In genomic region chr17:7282752-7283321, GRCh38 we compare ENCODE assay signal across 9 cellular contexts. TPM values are rescaled to one million over a fixed set of nuclear protein-coding genes. Genes with fewer than 3 reads are reported as not detected.
DNase-seq lines count a peak whose midpoint lies in the region; ATAC-seq and TF ChIP-seq lines count a peak whose summit lies in the region.
"Had no signal": no experiment of that assay in that cellular context is flagged by ENCODE, and none has a peak within 500 bp of the region (broad histone marks: within the 10 kb centered on the region; RNA-seq: fewer than 3 reads in every experiment).

No MANE protein-coding gene starts in this region.

- CTCF ChIA-PET in activated B cell treated with CpG ODN at 0.5 μM for 24 hours (lab: Charles Lee), result interaction anchor here (1.0 to 4.5 kb wide), 4 partner anchors 13 to 278 kb away, joined by 3 to 38 read pairs (median 6); no protein-coding TSS in a partner anchor

- H3K4me1 ChIP-seq in cardiac muscle cell (ENCODE audit: low read depth), result no peaks in the 10 kb centered on the region
- H3K4me1 ChIP-seq in iPS-20b (ENCODE audit: insufficient read depth, low read length), result peaks cover 7% of the 10 kb centered on the region; the same call in 1 of the 2 replicates
- peaks cover 23 to 29% (median 24%) of the 10 kb centered on the region in 4 donors for H3K4me1 ChIP-seq in upper lobe of left lung
- H3K4me1 ChIP-seq in tibial nerve, result peaks cover 0 to 27% (median 13%) of the 10 kb centered on the region in 4 donors

- intact Hi-C loops in left cardiac atrium (cut with DNase I), result loop anchor here in 1 of 2 donors (5.0 kb wide), 1 partner anchor 64 kb away; no protein-coding TSS in a partner anchor
- intact Hi-C loops in activated B cell treated with CpG ODN at 0.5 μM for 24 hours (cut with micrococcal nuclease), result loop anchor here (5.0 kb wide), 1 partner anchor 236 kb away; no protein-coding TSS in a partner anchor

- H3K27me3 Mint-ChIP-seq in activated B cell treated with CpG ODN at 0.5 μM for 24 hours, result peaks cover 27% of the 10 kb centered on the region

- TF ChIP-seq POLR2A in upper lobe of left lung (IDR thresholded peaks at IDR 0.05) (no peak), tibial nerve (IDR thresholded peaks at IDR 0.05) (no peak)

- H3K4me3 Mint-ChIP-seq in activated B cell treated with CpG ODN at 0.5 μM for 24 hours, result peak overlapping the region; percentile 19

- H3K9me3 Mint-ChIP-seq in activated B cell treated with CpG ODN at 0.5 μM for 24 hours, result no peaks in the 10 kb centered on the region
- H3K9me3 Mint-ChIP-seq: CD4-positive, alpha-beta memory T cell had no signal

- no peak for DNase-seq in cardiac muscle cell (ENCODE audit: low read depth in 1 of 2, low spot score in 1 of 2)
- DNase-seq in left cardiac atrium, result no peak
- no peak for DNase-seq in activated B cell treated with CpG ODN at 0.5 μM for 24 hours
- no peak for DNase-seq in upper lobe of left lung
- DNase-seq in tibial nerve (ENCODE audit: low spot score in 2 of 2), result no peak
- DNase-seq in NCI-H2171 (lab: John Stamatoyannopoulos, UW), result no peak
- DNase-seq: CD4-positive, alpha-beta memory T cell had no signal

- peak overlapping the region; percentile 76 for H3K4me3 ChIP-seq in cardiac muscle cell
- H3K4me3 ChIP-seq in iPS-20b (ENCODE audit: low read length), result peak overlapping the region; percentile 82
- peak overlapping the region in 3 of 4 donors; percentile 43 to 56 (median 45) for H3K4me3 ChIP-seq in upper lobe of left lung
- H3K4me3 ChIP-seq in tibial nerve, result peak overlapping the region in 1 of 4 donors; percentile 59

- H3K27me3 ChIP-seq in cardiac muscle cell (no peaks in the 10 kb centered on the region), iPS-20b (ENCODE audit: insufficient read depth, low read length) (peaks cover 36% of the 10 kb centered on the region), upper lobe of left lung (peaks cover 0 to 12% (median 4%) of the 10 kb centered on the region in 4 donors), tibial nerve (peaks cover 0 to 34% of the 10 kb centered on the region in 2 donors)

- H3K9me3 ChIP-seq in cardiac muscle cell (ENCODE audit: low read depth), result no peaks in the 10 kb centered on the region
- H3K9me3 ChIP-seq in iPS-20b (ENCODE audit: insufficient read depth, low read depth, low read length), result no peaks in the 10 kb centered on the region
- no peaks in the 10 kb centered on the region for H3K9me3 ChIP-seq in upper lobe of left lung
- H3K9me3 ChIP-seq in tibial nerve, result no peaks in the 10 kb centered on the region

- H3K27ac ChIP-seq in cardiac muscle cell (peak overlapping the region; percentile 99), iPS-20b (ENCODE audit: low read length) (no peak overlapping the region), upper lobe of left lung (peak overlapping the region in 1 of 4 donors; percentile 69), tibial nerve (peak overlapping the region in 1 of 4 donors; percentile 86)

- H3K36me3 ChIP-seq in cardiac muscle cell (peaks cover 26% of the 10 kb centered on the region), iPS-20b (ENCODE audit: insufficient read depth, low read depth, low read length) (peaks cover 8% of the 10 kb centered on the region; the same call in 1 of the 2 replicates), upper lobe of left lung (no peaks in the 10 kb centered on the region), tibial nerve (no peaks in the 10 kb centered on the region)

- H3K9ac ChIP-seq in iPS-20b (ENCODE audit: low read depth, low read length), result no peak overlapping the region; the same call in 1 of the 2 replicates

- POLR2A ChIA-PET in activated B cell treated with CpG ODN at 0.5 μM for 24 hours (lab: Charles Lee), result interaction anchor here (1.0 to 2.2 kb wide), 5 partner anchors 47 to 404 kb away, joined by 4 to 9 read pairs (median 5); partner anchors contain the start of genes ACAP1, NEURL4 and TP53

- no peak for ATAC-seq in left cardiac atrium
- ATAC-seq in activated B cell treated with CpG ODN at 0.5 μM for 24 hours (ENCODE audit: low read depth), result no peak
- no peak for ATAC-seq in upper lobe of left lung (ENCODE audit: low FRiP score in 2 of 2)
- no peak for ATAC-seq in GM21528 (IDR thresholded peaks at IDR 0.05; ENCODE audit: low FRiP score, unreplicated experiment)

- peak overlapping the region; percentile 50 for H3K27ac Mint-ChIP-seq in activated B cell treated with CpG ODN at 0.5 μM for 24 hours

- H3K4me1 Mint-ChIP-seq in activated B cell treated with CpG ODN at 0.5 μM for 24 hours, result peaks cover 14% of the 10 kb centered on the region

- H3K36me3 Mint-ChIP-seq in activated B cell treated with CpG ODN at 0.5 μM for 24 hours (ENCODE audit: low read depth), result no peaks in the 10 kb centered on the region
- H3K36me3 Mint-ChIP-seq: CD4-positive, alpha-beta memory T cell had no signal

- no peak for TF ChIP-seq CTCF in cardiac muscle cell (IDR thresholded peaks at IDR 0.05; ENCODE audit: low read depth, low read length)
- no peak for TF ChIP-seq CTCF in activated B cell treated with CpG ODN at 0.5 μM for 24 hours (IDR thresholded peaks at IDR 0.05)
- no peak for TF ChIP-seq CTCF in upper lobe of left lung (IDR thresholded peaks at IDR 0.05)
- TF ChIP-seq CTCF in tibial nerve (IDR thresholded peaks at IDR 0.05), result no peak

- 51 to 52% methylated on average over 4 to 6 of the region's 6 CpGs for whole genome bisulfite sequencing in upper lobe of left lung, 2 donors
- 50 to 69% methylated on average over 6 of the region's 6 CpGs for whole genome bisulfite sequencing in tibial nerve, 2 donors

- TF ChIP-seq EP300 in upper lobe of left lung (IDR thresholded peaks at IDR 0.05), result no peak
- no peak for TF ChIP-seq EP300 in tibial nerve (IDR thresholded peaks at IDR 0.05)

RNA-seq across cellular contexts. Expression of gene SLC2A4, which starts 1.3 kb away (rescaled TPM):
- total RNA-seq in cardiac muscle cell, result 36.3 and 42.6 TPM in 2 replicates
- 23.4 and 32.7 TPM in 2 replicates for polyA plus RNA-seq in cardiac muscle cell
- total RNA-seq in left cardiac atrium, result 10 to 100 TPM; 79.1 to 87.6 TPM
- total RNA-seq in activated B cell treated with CpG ODN at 0.5 μM for 24 hours, result not detected in 2 replicates
- 1 to 10 TPM; 1.0 to 5.2 (median 1.2) TPM for total RNA-seq in upper lobe of left lung
- 10 to 100 TPM in 1 of 4 donors, 1 to 10 TPM in 3; 5.2 to 20.1 (median 6.2) TPM for total RNA-seq in tibial nerve
- total RNA-seq: CD4-positive, alpha-beta memory T cell had no signal
- polyA plus RNA-seq: CD4-positive, alpha-beta memory T cell had no signal

RNA-seq across cellular contexts. Expression of gene YBX2, which starts 11.6 kb away (rescaled TPM):
- total RNA-seq in cardiac muscle cell (27.8 and 56.2 TPM in 2 replicates), left cardiac atrium (1 to 10 TPM; 1.2 to 1.9 TPM), activated B cell treated with CpG ODN at 0.5 μM for 24 hours (0.16 TPM in 1 of 2 replicates, not detected in the other), upper lobe of left lung (1 to 10 TPM in 3 of 6 donors, under 1 TPM in 2, not detected in 1; 0.14 to 2.2 (median 1.2) TPM), tibial nerve (1 to 10 TPM in 1 of 4 donors, under 1 TPM in 3; under 0.01 to 2.1 (median 0.52) TPM)
- polyA plus RNA-seq in cardiac muscle cell, result 20.9 and 32.7 TPM in 2 replicates
- polyA plus RNA-seq: CD4-positive, alpha-beta memory T cell had no signal

RNA-seq across cellular contexts. Expression of gene CLDN7, which starts 20.6 kb away (rescaled TPM):
- 0.32 and 0.51 TPM in 2 replicates for total RNA-seq in cardiac muscle cell
- polyA plus RNA-seq in cardiac muscle cell, result 0.83 and 0.99 TPM in 2 replicates
- 1 to 10 TPM; 2.1 to 4.9 TPM for total RNA-seq in left cardiac atrium
- total RNA-seq in activated B cell treated with CpG ODN at 0.5 μM for 24 hours, result 1.1 and 1.8 TPM in 2 replicates
- total RNA-seq in upper lobe of left lung, result 100 to 1,000 TPM in 5 of 6 donors, 10 to 100 TPM in 1; 57.6 to 201 (median 137) TPM
- total RNA-seq in tibial nerve, result 1 to 10 TPM in 3 of 4 donors, not detected in 1; 2.0 to 5.9 (median 2.4) TPM

RNA-seq across cellular contexts. Expression of gene EIF5A, which starts 24.6 kb away (rescaled TPM):
- 319 and 545 TPM in 2 replicates for total RNA-seq in cardiac muscle cell
- 719 and 988 TPM in 2 replicates for polyA plus RNA-seq in cardiac muscle cell
- 100 to 1,000 TPM; 274 to 374 TPM for total RNA-seq in left cardiac atrium
- 656 and 664 TPM in 2 replicates for total RNA-seq in activated B cell treated with CpG ODN at 0.5 μM for 24 hours
- total RNA-seq in upper lobe of left lung, result 100 to 1,000 TPM in 5 of 6 donors, 10 to 100 TPM in 1; 84.9 to 303 (median 207) TPM
- total RNA-seq in tibial nerve, result 100 to 1,000 TPM; 106 to 278 (median 132) TPM

RNA-seq across cellular contexts. Expression of gene ELP5, which starts 30.8 kb away (rescaled TPM):
- total RNA-seq in cardiac muscle cell, result 54.5 and 68.8 TPM in 2 replicates
- polyA plus RNA-seq in cardiac muscle cell, result 62.3 and 82.9 TPM in 2 replicates
- 10 to 100 TPM; 68.3 to 93.8 TPM for total RNA-seq in left cardiac atrium
- 49.2 and 53.6 TPM in 2 replicates for total RNA-seq in activated B cell treated with CpG ODN at 0.5 μM for 24 hours
- 10 to 100 TPM in 5 of 6 donors, 1 to 10 TPM in 1; 5.2 to 36.3 (median 21.0) TPM for total RNA-seq in upper lobe of left lung
- total RNA-seq in tibial nerve, result 10 to 100 TPM; 21.9 to 28.7 (median 25.0) TPM

Comparison
In these comparisons a context has a peak if more than half of its experiments do, and no peak if none do; other contexts are left out.
1. RNA of gene CLDN7, which starts 20.6 kb away (total RNA-seq): 57.6 to 201 TPM in upper lobe of left lung; 2.1 to 4.9 TPM in left cardiac atrium, 2.0 to 5.9 TPM in tibial nerve, 1.1 to 1.8 TPM in activated B cell treated with CpG ODN at 0.5 μM for 24 hours and 0.32 to 0.51 TPM in cardiac muscle cell; every median in the first group is over 4 times any median in the second.